31 cellular contexts compared by ENCODE assay signal in genomic region chr6:66159937-66160336, GRCh38.
DNase-seq lines count a peak whose midpoint lies in the region; ATAC-seq, FAIRE-seq and TF ChIP-seq lines count a peak whose summit lies in the region.
"Had no signal": no experiment of that assay in that cellular context is flagged by ENCODE, and none has a peak within 500 bp of the region (broad histone marks: within the 10 kb centered on the region; RNA-seq: fewer than 3 reads in every experiment).

No MANE protein-coding gene starts in this region.

- H3K18ac ChIP-seq in neuronal stem cell (ENCODE audit: low read length), result no peak overlapping the region

- H2BK5ac ChIP-seq in neuronal stem cell (ENCODE audit: low read length), result no peak overlapping the region

- H3K27ac ChIP-seq in HepG2 (ENCODE audit: extremely low read length, insufficient read depth, low read length) (no peak overlapping the region), right lobe of liver (no peak overlapping the region), neuronal stem cell (replicated peaks; ENCODE audit: low read length) (no peak overlapping the region)
- H3K27ac ChIP-seq: 22Rv1; A549; BLaER1; BLaER1 treated with 17β-estradiol and CSF1 and Interleukin-3, amounts not matched to agents 10 nM and 100 nM; C4-2B had no signal

- ATAC-seq in HepG2 (no peak), right lobe of liver (no peak), GM18511 (IDR thresholded peaks at IDR 0.05; ENCODE audit: unreplicated experiment) (no peak)
- ATAC-seq: A549; CD8-positive, alpha-beta T cell had no signal

- no peak overlapping the region for H2BK120ac ChIP-seq in neuronal stem cell (ENCODE audit: low read depth, low read length)

- H3K4me1 ChIP-seq in HepG2 (ENCODE audit: insufficient read depth, low read length) (no peaks in the 10 kb centered on the region), right lobe of liver (no peaks in the 10 kb centered on the region), neuronal stem cell (ENCODE audit: control insufficient read depth in 2 of 2, insufficient read depth in 1 of 2, low read depth in 1 of 2, low read length in 2 of 2) (peaks cover 0 to 3% of the 10 kb centered on the region in 2 donors)
- H3K4me1 ChIP-seq: A549; BE2C; BLaER1; BLaER1 treated with 17β-estradiol and CSF1 and Interleukin-3, amounts not matched to agents 10 nM and 100 nM; Caco-2 had no signal

- H2BK15ac ChIP-seq in neuronal stem cell (ENCODE audit: low read length), result no peak overlapping the region

- no peak for TF ChIP-seq CTCF in HepG2 (CRISPR knock-in tag; IDR thresholded peaks at IDR 0.05)
- no peak for TF ChIP-seq CTCF in right lobe of liver (IDR thresholded peaks at IDR 0.05)

- in situ Hi-C loops in HepG2 (cut with HindIII; ENCODE audit: extremely low pct_ligation_motif_present, low pct_unique_long_range_greater_than_20kb), result no loop called here

- CTCF ChIA-PET in HepG2 (lab: Yijun Ruan, JAX; ENCODE audit: low intra/inter-chr PET ratio, low total read pairs), result no interaction called here

- WGBS in HepG2 (ENCODE audit: low lambda C conversion rate), result 0% methylated on average over 2 of the region's 2 CpGs
- 21% methylated on average over 2 of the region's 2 CpGs for WGBS in right lobe of liver (ENCODE audit: insufficient coverage, low coverage, low lambda C conversion rate, missing lambda C conversion rate)
- WGBS in neuronal stem cell (ENCODE audit: extremely low coverage in 2 of 2, insufficient read length in 2 of 2, insufficient replicate concordance in 1 of 2), 2 donors, result no CpG with 5 or more reads among the region's 2 CpGs

- H3K36me3 ChIP-seq in HepG2 (replicated peaks in 1 of 2; ENCODE audit: control insufficient read depth in 1 of 2, insufficient read depth in 2 of 2, low read length in 2 of 2) (no peaks in the 10 kb centered on the region), right lobe of liver (no peaks in the 10 kb centered on the region), neuronal stem cell (replicated peaks in 1 of 2; ENCODE audit: control insufficient read depth in 2 of 2, insufficient read depth in 2 of 2, low read length in 2 of 2) (no peaks in the 10 kb centered on the region)
- H3K36me3 ChIP-seq: BE2C; BLaER1; BLaER1 treated with 17β-estradiol and CSF1 and Interleukin-3, amounts not matched to agents 10 nM and 100 nM had no signal

- TF ChIP-seq EP300 in HepG2 (IDR thresholded peaks at IDR 0.05; ENCODE audit: low read depth in 2 of 2, low read length in 2 of 2) (no peak), HepG2 (CRISPR knock-in tag; IDR thresholded peaks at IDR 0.05; ENCODE audit: borderline replicate concordance) (no peak)

- TF ChIP-seq POLR2A in HepG2 (IDR thresholded peaks at IDR 0.05; ENCODE audit: insufficient read depth in 1 of 2, low read depth in 2 of 2, low read length in 2 of 2), result no peak
- no peak for TF ChIP-seq POLR2A in right lobe of liver (IDR thresholded peaks at IDR 0.05)

- no peak overlapping the region for H2AK5ac ChIP-seq in neuronal stem cell (ENCODE audit: low read depth, low read length)

- H4K20me1 ChIP-seq in HepG2 (ENCODE audit: insufficient read depth, low read length), result no peaks in the 10 kb centered on the region
- H4K20me1 ChIP-seq: BLaER1; BLaER1 treated with 17β-estradiol and CSF1 and Interleukin-3, amounts not matched to agents 10 nM and 100 nM had no signal

- no peak overlapping the region for H3K4me3 ChIP-seq in HepG2 (replicated peaks in 1 of 3; ENCODE audit: insufficient read depth in 1 of 3, low read depth in 2 of 3, low read length in 3 of 3)
- H3K4me3 ChIP-seq in right lobe of liver, result no peak overlapping the region
- no peak overlapping the region for H3K4me3 ChIP-seq in neuronal stem cell (ENCODE audit: low read length in 2 of 2)
- H3K4me3 ChIP-seq: A549; BLaER1; BLaER1 treated with 17β-estradiol and CSF1 and Interleukin-3, amounts not matched to agents 10 nM and 100 nM had no signal

- no peak for TF ChIP-seq RAD21 in HepG2 (CRISPR knock-in tag; IDR thresholded peaks at IDR 0.05)

- H3K9ac ChIP-seq in HepG2 (ENCODE audit: insufficient read depth, low read depth, low read length) (no peak overlapping the region), neuronal stem cell (ENCODE audit: low read depth, low read length, poor library complexity) (no peak overlapping the region)
- H3K9ac ChIP-seq: BLaER1; BLaER1 treated with 17β-estradiol and CSF1 and Interleukin-3, amounts not matched to agents 10 nM and 100 nM had no signal

- H3K4me2 ChIP-seq in HepG2 (ENCODE audit: low read depth, low read length), result no peak overlapping the region
- no peak overlapping the region for H3K4me2 ChIP-seq in neuronal stem cell (ENCODE audit: insufficient read depth, low read length, poor library complexity, severe bottlenecking)
- H3K4me2 ChIP-seq: A549; BLaER1; BLaER1 treated with 17β-estradiol and CSF1 and Interleukin-3, amounts not matched to agents 10 nM and 100 nM had no signal

- H3K9me3 ChIP-seq in HepG2 (ENCODE audit: low read length) (peaks cover 81% of the 10 kb centered on the region), right lobe of liver (no peaks in the 10 kb centered on the region), neuronal stem cell (replicated peaks in 1 of 2; ENCODE audit: control insufficient read depth in 2 of 2, insufficient read depth in 1 of 2, low read depth in 1 of 2, low read length in 2 of 2) (peaks cover 18 to 43% of the 10 kb centered on the region in 2 donors)
- H3K9me3 ChIP-seq: A549 had no signal

- H3K79me1 ChIP-seq in neuronal stem cell (ENCODE audit: low read depth, low read length), result no peaks in the 10 kb centered on the region

- intact Hi-C loops in HepG2 (cut with micrococcal nuclease; ENCODE audit: unreplicated experiment), result no loop called here
- intact Hi-C loops in right lobe of liver (cut with DNase I), result no loop called here

- no peak overlapping the region for H3K23ac ChIP-seq in neuronal stem cell (ENCODE audit: low read depth, low read length, poor library complexity)

- no peak overlapping the region for H4K91ac ChIP-seq in neuronal stem cell (ENCODE audit: low read depth, low read length, poor library complexity)

- H2BK12ac ChIP-seq in neuronal stem cell (ENCODE audit: low read length), result no peak overlapping the region

- no TSS peak for BruUV-seq in HepG2 (replicated peaks; lab: Mats Ljungman, UMichigan)

- H3K4ac ChIP-seq in neuronal stem cell (ENCODE audit: low read length), result no peak overlapping the region

- no peaks in the 10 kb centered on the region for H3K79me2 ChIP-seq in HepG2 (ENCODE audit: insufficient read depth, low read length)

- H3K27me3 ChIP-seq in HepG2 (ENCODE audit: control insufficient read depth in 1 of 2, insufficient read depth in 2 of 2, low read length in 2 of 2), result no peaks in the 10 kb centered on the region
- H3K27me3 ChIP-seq in right lobe of liver, result no peaks in the 10 kb centered on the region
- no peaks in the 10 kb centered on the region for H3K27me3 ChIP-seq in neuronal stem cell (ENCODE audit: control insufficient read depth in 3 of 3, insufficient read depth in 3 of 3, low read depth in 1 of 3, low read length in 3 of 3)
- H3K27me3 ChIP-seq: BE2C; BLaER1; BLaER1 treated with 17β-estradiol and CSF1 and Interleukin-3, amounts not matched to agents 10 nM and 100 nM had no signal

- H2AFZ ChIP-seq in HepG2 (ENCODE audit: low read length) (no peak overlapping the region), neuronal stem cell (ENCODE audit: low read length) (peak overlapping the region; percentile 51)

- H4K8ac ChIP-seq in neuronal stem cell (ENCODE audit: low read depth, low read length), result no peak overlapping the region

- POLR2A ChIA-PET in HepG2 (lab: Yijun Ruan, JAX), result no interaction called here

- DNase-seq in HepG2 (ENCODE audit: low spot score) (no peak), right lobe of liver (no peak), neuronal stem cell (ENCODE audit: low spot score) (no peak)
- DNase-seq: 8988T; ACHN; AML-193; BE2C; C1 segment of cervical spinal cord; Caco-2; Calu3; CD4-positive, alpha-beta memory T cell; CD4-positive, alpha-beta T cell; CD4-positive, CD25-positive, alpha-beta regulatory T cell; CD8-positive, alpha-beta memory T cell; CD8-positive, alpha-beta T cell; COR-L47; DMS 273 treated with DMSO at 0.1 percent for 48 hours; DMS153; DMS53; DMS79; DMS79 treated with DMSO at 0.1 percent for 48 hours; DND-41; EL had no signal

- no peak for FAIRE-seq in HepG2 (lab: Jason Lieb, UNC)
- FAIRE-seq: A204.1, A549, D721Med had no signal

- no peak overlapping the region for H3K14ac ChIP-seq in neuronal stem cell (ENCODE audit: low read length)

TF ChIP-seq in HepG2, 621 proteins besides CTCF, POLR2A, EP300 and RAD21:
- TF ChIP-seq CREB1 (IDR thresholded peaks at IDR 0.05) (peak; percentile 70), CREB1 (CRISPR knock-in tag; IDR thresholded peaks at IDR 0.05) (no peak), HOXA7 (CRISPR knock-in tag; IDR thresholded peaks at IDR 0.05) (no peak), ATF7 (IDR thresholded peaks at IDR 0.05) (peak; percentile 91), ATF7 (CRISPR knock-in tag; IDR thresholded peaks at IDR 0.05) (no peak)
